Comparison of ENCODE assay signal across 8 cellular contexts in genomic region chr11:62855571-62856332, GRCh38. TPM values are rescaled to one million over a fixed set of nuclear protein-coding genes. Genes with fewer than 3 reads are reported as not detected.
DNase-seq lines count a peak whose midpoint lies in the region; ATAC-seq, FAIRE-seq and TF ChIP-seq lines count a peak whose summit lies in the region.

No MANE protein-coding gene starts in this region.

- peak; percentile 84 for DNase-seq in 8988T
- peak; percentile 94 for DNase-seq in NCI-H2107 (lab: John Stamatoyannopoulos, UW)
- DNase-seq in skeletal muscle cell (ENCODE audit: low read depth), result peak; percentile 95

- peaks cover 16% of the 10 kb centered on the region for H3K27me3 Mint-ChIP-seq in brain

- no peak for TF ChIP-seq CTCF in brain (conservative IDR thresholded peaks at IDR 0.05)

- H3K4me3 Mint-ChIP-seq in brain, result peak overlapping the region; percentile 94 to 99 (median 96)

- H3K4me3 ChIP-seq in iPS-11a (ENCODE audit: low read depth, low read length) (peak overlapping the region; percentile 96), skeletal muscle cell (ENCODE audit: low read depth, low read length) (peak overlapping the region; percentile 99)

- H3K27ac Mint-ChIP-seq in brain, result peak overlapping the region; percentile 93 to 99 (median 98)

- FAIRE-seq in TTC549 (lab: Jason Lieb, UNC), result peak; percentile 59

- H3K9me3 Mint-ChIP-seq in brain, result no peaks in the 10 kb centered on the region

- peaks cover 72% of the 10 kb centered on the region for H3K4me1 Mint-ChIP-seq in brain

- peaks cover 40% of the 10 kb centered on the region for H3K36me3 Mint-ChIP-seq in brain

- ATAC-seq in GM18520 (IDR thresholded peaks at IDR 0.05; ENCODE audit: unreplicated experiment) (peak; percentile 87), HG03060 (IDR thresholded peaks at IDR 0.05; ENCODE audit: low read depth, unreplicated experiment) (peak; percentile 72)

RNA-seq across cellular contexts. Expression of gene WDR74, which starts 16.4 kb away (rescaled TPM):
- 58.7 TPM for polyA plus RNA-seq in brain (ENCODE audit: insufficient read depth, low read depth, low replicate concordance)

RNA-seq across cellular contexts. Expression of gene TEX54, which starts 23.1 kb away (rescaled TPM):
- polyA plus RNA-seq in brain (ENCODE audit: insufficient read depth, low read depth, low replicate concordance), result not detected

RNA-seq across cellular contexts. Expression of gene STX5, which starts 23.9 kb away (rescaled TPM):
- polyA plus RNA-seq in brain (ENCODE audit: insufficient read depth, low read depth, low replicate concordance), result 75.3 TPM

RNA-seq across cellular contexts. Expression of gene SLC3A2, which starts 24.9 kb away (rescaled TPM):
- 175 TPM for polyA plus RNA-seq in brain (ENCODE audit: insufficient read depth, low read depth, low replicate concordance)

RNA-seq across cellular contexts. Expression of gene NXF1, which starts 50.5 kb away (rescaled TPM):
- 59.1 TPM for polyA plus RNA-seq in brain (ENCODE audit: insufficient read depth, low read depth, low replicate concordance)

Comparison
In these comparisons a context has a peak if more than half of its experiments do, and no peak if none do; other contexts are left out.
1. Peak in every context shown above with its lines: DNase-seq, ATAC-seq and H3K4me3 ChIP-seq.